38 cellular contexts compared by ENCODE assay signal in genomic region chr12:123854232-123854631, GRCh38.
"Had no signal": no experiment of that assay in that cellular context is flagged by ENCODE, and none has a peak within 500 bp of the region (broad histone marks: within the 10 kb centered on the region; RNA-seq: fewer than 3 reads in every experiment).

No MANE protein-coding gene starts in this region.

- H3K4me3 ChIP-seq: adrenal gland, ascending aorta, breast epithelium, cardiac muscle cell, colonic mucosa, esophagus muscularis mucosa, gastrocnemius medialis, heart left ventricle had no signal

- ATAC-seq: activated CD4-positive, CD25-positive, alpha-beta regulatory T cell treated with anti-CD3 and anti-CD28 coated beads, Interleukin-2, amount 50 U/mL, for 24 hours; activated CD8-positive, alpha-beta memory T cell treated with anti-CD3 and anti-CD28 coated beads, Interleukin-2, amount 10 ng/mL, durations not matched to agents 7 days and 5 days; activated CD8-positive, alpha-beta T cell treated with anti-CD3 and anti-CD28 coated beads, Interleukin-2, amount 10 ng/mL, durations not matched to agents 7 days and 5 days; activated naive CD8-positive, alpha-beta T cell treated with anti-CD3 and anti-CD28 coated beads, Interleukin-2, amount 50 U/mL, for 24 hours; foreskin keratinocyte; gastrocnemius medialis; heart left ventricle; T-helper 17 cell had no signal

- H3K4me1 Mint-ChIP-seq: activated B cell treated with CpG ODN at 0.5 μM for 24 hours; activated CD8-positive, alpha-beta memory T cell treated with anti-CD3 and anti-CD28 coated beads, Interleukin-2, amount 10 ng/mL, durations not matched to agents 7 days and 5 days; activated naive CD4-positive, alpha-beta T cell treated with anti-CD3 and anti-CD28 coated beads, Interleukin-2, amount 50 U/mL, for 24 hours; activated naive CD8-positive, alpha-beta T cell treated with anti-CD3 and anti-CD28 coated beads for 36 hours; activated naive CD8-positive, alpha-beta T cell treated with anti-CD3 and anti-CD28 coated beads, Interleukin-2, amount 50 U/mL, for 24 hours; brain; T-helper 17 cell had no signal

- H3K27me3 Mint-ChIP-seq: activated naive CD4-positive, alpha-beta T cell treated with anti-CD3 and anti-CD28 coated beads, Interleukin-2, amount 50 U/mL, for 24 hours; activated naive CD8-positive, alpha-beta T cell treated with anti-CD3 and anti-CD28 coated beads for 36 hours; dendritic cell treated with granulocyte-macrophage colony-stimulating factor and Interleukin-4, amounts not matched to agents 40 ng/mL and 50 ng/mL, for 4 days had no signal

- H3K9me3 ChIP-seq: adrenal gland, ascending aorta, breast epithelium, colonic mucosa, esophagus muscularis mucosa, gastrocnemius medialis, heart left ventricle had no signal

- H3K36me3 Mint-ChIP-seq: activated CD4-positive, alpha-beta memory T cell treated with anti-CD3 and anti-CD28 coated beads for 36 hours; activated CD8-positive, alpha-beta memory T cell treated with anti-CD3 and anti-CD28 coated beads, Interleukin-2, amount 10 ng/mL, durations not matched to agents 7 days and 5 days; activated naive CD4-positive, alpha-beta T cell treated with anti-CD3 and anti-CD28 coated beads, Interleukin-2, amount 50 U/mL, for 24 hours; activated naive CD8-positive, alpha-beta T cell treated with anti-CD3 and anti-CD28 coated beads for 36 hours; brain had no signal

- H3K27ac Mint-ChIP-seq: activated B cell treated with CpG ODN at 0.5 μM for 24 hours; activated CD4-positive, alpha-beta memory T cell treated with anti-CD3 and anti-CD28 coated beads for 36 hours; activated CD8-positive, alpha-beta memory T cell treated with anti-CD3 and anti-CD28 coated beads, Interleukin-2, amount 10 ng/mL, durations not matched to agents 7 days and 5 days; activated CD8-positive, alpha-beta T cell treated with anti-CD3 and anti-CD28 coated beads, Interleukin-2, amount 10 ng/mL, durations not matched to agents 7 days and 5 days; activated naive CD4-positive, alpha-beta T cell treated with anti-CD3 and anti-CD28 coated beads for 36 hours; activated naive CD4-positive, alpha-beta T cell treated with anti-CD3 and anti-CD28 coated beads, Interleukin-2, amount 50 U/mL, for 24 hours; activated naive CD8-positive, alpha-beta T cell treated with anti-CD3 and anti-CD28 coated beads for 36 hours; activated naive CD8-positive, alpha-beta T cell treated with anti-CD3 and anti-CD28 coated beads, Interleukin-2, amount 50 U/mL, for 24 hours; activated T-helper 1 cell treated with anti-CD3 and anti-CD28 coated beads, Interleukin-12 subunit alpha, Interleukin-12 subunit beta, Interleukin-2, Interleukin-4 antibody, amounts not matched to agents 30 ng/mL and 10 ng/mL and 1 ng/mL, durations not matched to agents 14 hours and 24 hours and 36 hours; activated T-helper 2 cell treated with anti-CD3 and anti-CD28 coated beads, Interferon-gamma antibody, Interleukin-2, Interleukin-4, amounts not matched to agents 10 μg/mL and 5 μg/mL and 100 μg/mL, durations not matched to agents 14 hours and 24 hours and 36 hours; brain; dendritic cell treated with granulocyte-macrophage colony-stimulating factor and Interleukin-4, amounts not matched to agents 40 ng/mL and 50 ng/mL, for 4 days; T-helper 17 cell; T-helper 2 cell treated with Interferon-gamma antibody and Interleukin-4, amounts not matched to agents 5 μg/mL and 100 μg/mL, for 36 hours had no signal

- H3K36me3 ChIP-seq: adrenal gland, ascending aorta, breast epithelium, cardiac muscle cell, colonic mucosa, esophagus muscularis mucosa, gastrocnemius medialis, heart left ventricle, WERI-Rb-1 had no signal

- H3K4me1 ChIP-seq: adrenal gland, ascending aorta, breast epithelium, colonic mucosa, esophagus muscularis mucosa, foreskin keratinocyte, gastrocnemius medialis, heart left ventricle had no signal

- DNase-seq: activated B cell treated with CpG ODN at 0.5 μM for 24 hours; activated CD4-positive, alpha-beta memory T cell treated with anti-CD3 and anti-CD28 coated beads for 36 hours; activated CD4-positive, alpha-beta T cell treated with anti-CD3 and anti-CD28 coated beads for 48 hours; activated CD8-positive, alpha-beta memory T cell treated with anti-CD3 and anti-CD28 coated beads, Interleukin-2, amount 10 ng/mL, durations not matched to agents 7 days and 5 days; activated CD8-positive, alpha-beta memory T cell treated with anti-CD3 and anti-CD28 coated beads, Interleukin-2, amount 50 U/mL, for 4 hours; activated CD8-positive, alpha-beta T cell treated with anti-CD3 and anti-CD28 coated beads, Interleukin-2, amount 10 ng/mL, durations not matched to agents 7 days and 5 days; activated effector memory CD4-positive, alpha-beta T cell treated with anti-CD3 and anti-CD28 coated beads, Interleukin-2, amount 50 U/mL, for 16 hours; activated naive CD4-positive, alpha-beta T cell treated with anti-CD3 and anti-CD28 coated beads for 36 hours; activated naive CD8-positive, alpha-beta T cell treated with anti-CD3 and anti-CD28 coated beads for 36 hours; activated naive CD8-positive, alpha-beta T cell treated with anti-CD3 and anti-CD28 coated beads, Interleukin-2, amount 50 U/mL, for 24 hours; activated T-cell treated with anti-CD3 and anti-CD28 coated beads, Interleukin-2, amount 50 U/mL, for 1 hour; activated T-cell treated with anti-CD3 and anti-CD28 coated beads, Interleukin-2, amount 50 U/mL, for 48 hours; adrenal gland; amygdala; central memory CD4-positive, alpha-beta T cell; cerebellar nuclear complex; colonic mucosa; dorsolateral prefrontal cortex; effector memory CD4-positive, alpha-beta T cell; erythroblast; foreskin keratinocyte; gastrocnemius medialis; glutamatergic neuron; T-helper 17 cell; T1000; WERI-Rb-1 had no signal

- H3K4me3 Mint-ChIP-seq: activated B cell treated with CpG ODN at 0.5 μM for 24 hours; activated CD4-positive, alpha-beta memory T cell treated with anti-CD3 and anti-CD28 coated beads for 36 hours; activated CD8-positive, alpha-beta memory T cell treated with anti-CD3 and anti-CD28 coated beads, Interleukin-2, amount 10 ng/mL, durations not matched to agents 7 days and 5 days; activated CD8-positive, alpha-beta T cell treated with anti-CD3 and anti-CD28 coated beads, Interleukin-2, amount 10 ng/mL, durations not matched to agents 7 days and 5 days; activated naive CD4-positive, alpha-beta T cell treated with anti-CD3 and anti-CD28 coated beads for 36 hours; activated naive CD4-positive, alpha-beta T cell treated with anti-CD3 and anti-CD28 coated beads, Interleukin-2, amount 50 U/mL, for 24 hours; activated naive CD8-positive, alpha-beta T cell treated with anti-CD3 and anti-CD28 coated beads for 36 hours; activated naive CD8-positive, alpha-beta T cell treated with anti-CD3 and anti-CD28 coated beads, Interleukin-2, amount 50 U/mL, for 24 hours; activated T-helper 1 cell treated with anti-CD3 and anti-CD28 coated beads, Interleukin-12 subunit alpha, Interleukin-12 subunit beta, Interleukin-2, Interleukin-4 antibody, amounts not matched to agents 30 ng/mL and 10 ng/mL and 1 ng/mL, durations not matched to agents 14 hours and 24 hours and 36 hours; brain; dendritic cell treated with granulocyte-macrophage colony-stimulating factor and Interleukin-4, amounts not matched to agents 40 ng/mL and 50 ng/mL, for 4 days; T-helper 17 cell; T-helper 2 cell treated with Interferon-gamma antibody and Interleukin-4, amounts not matched to agents 5 μg/mL and 100 μg/mL, for 36 hours had no signal

- H3K27ac ChIP-seq: adrenal gland, ascending aorta, breast epithelium, cardiac muscle cell, colonic mucosa, dorsolateral prefrontal cortex, esophagus muscularis mucosa, foreskin keratinocyte, gastrocnemius medialis, heart left ventricle, WERI-Rb-1 had no signal

- H3K9me3 Mint-ChIP-seq: activated B cell treated with CpG ODN at 0.5 μM for 24 hours; activated CD4-positive, alpha-beta memory T cell treated with anti-CD3 and anti-CD28 coated beads for 36 hours; activated naive CD4-positive, alpha-beta T cell treated with anti-CD3 and anti-CD28 coated beads for 36 hours; activated naive CD4-positive, alpha-beta T cell treated with anti-CD3 and anti-CD28 coated beads, Interleukin-2, amount 50 U/mL, for 24 hours; activated naive CD8-positive, alpha-beta T cell treated with anti-CD3 and anti-CD28 coated beads for 36 hours; activated naive CD8-positive, alpha-beta T cell treated with anti-CD3 and anti-CD28 coated beads, Interleukin-2, amount 50 U/mL, for 24 hours; activated T-helper 1 cell treated with anti-CD3 and anti-CD28 coated beads, Interleukin-12 subunit alpha, Interleukin-12 subunit beta, Interleukin-2, Interleukin-4 antibody, amounts not matched to agents 30 ng/mL and 10 ng/mL and 1 ng/mL, durations not matched to agents 14 hours and 24 hours and 36 hours; activated T-helper 2 cell treated with anti-CD3 and anti-CD28 coated beads, Interferon-gamma antibody, Interleukin-2, Interleukin-4, amounts not matched to agents 10 μg/mL and 5 μg/mL and 100 μg/mL, durations not matched to agents 14 hours and 24 hours and 36 hours; brain; dendritic cell treated with granulocyte-macrophage colony-stimulating factor and Interleukin-4, amounts not matched to agents 40 ng/mL and 50 ng/mL, for 4 days; T-helper 2 cell treated with Interferon-gamma antibody and Interleukin-4, amounts not matched to agents 5 μg/mL and 100 μg/mL, for 36 hours had no signal

- H3K27me3 ChIP-seq: adrenal gland, ascending aorta, breast epithelium, cardiac muscle cell, colonic mucosa, dorsolateral prefrontal cortex had no signal
